8 cellular contexts compared by ENCODE assay signal in genomic region chr10:119650692-119651513, GRCh38. TPM values are rescaled to one million over a fixed set of nuclear protein-coding genes. Genes with fewer than 3 reads are reported as not detected.
DNase-seq lines count a peak whose midpoint lies in the region; ATAC-seq, FAIRE-seq and TF ChIP-seq lines count a peak whose summit lies in the region.

TSS of gene BAG3 (plus strand) at chr10:119651380. CDS start at chr10:119651676, 296 bp downstream.

- peak within 1 kb of the TSS; percentile 89 for H3K9ac ChIP-seq in keratinocyte (ENCODE audit: control insufficient read depth, extremely low read depth, insufficient read depth, low read length)

- peak within 1 kb of the TSS; percentile 79 for H3K27ac ChIP-seq in keratinocyte (ENCODE audit: control insufficient read depth, insufficient read depth, low read length)

- H2AFZ ChIP-seq in keratinocyte (ENCODE audit: control insufficient read depth, low read length) = peak within 1 kb of the TSS; percentile 86

- peak; percentile 37 to 50 for DNase-seq in NCI-H2081 (lab: John Stamatoyannopoulos, UW)
- DNase-seq in NCI-H2081 treated with DMSO at 0.1 percent for 48 hours (lab: John Stamatoyannopoulos, UW) = no peak
- peak; percentile 54 for DNase-seq in NCI-H2196 (lab: John Stamatoyannopoulos, UW; ENCODE audit: unreplicated experiment)
- peak; percentile 73 for DNase-seq in activated CD4-positive, alpha-beta T cell treated with anti-CD3 and anti-CD28 coated beads for 1 hour
- DNase-seq in cerebellar nuclear complex (lab: John Stamatoyannopoulos, UW) = peak; percentile 14 to 51
- DNase-seq in keratinocyte (ENCODE audit: low read depth, low spot score) = no peak
- DNase-seq in stimulated activated CD4-positive, alpha-beta T cell treated with anti-CD3 and anti-CD28 coated beads, Interleukin-12 subunit alpha, Interleukin-12 subunit beta, amount 100 ng/mL, for 48 hours (ENCODE audit: low read depth in 2 of 3, low spot score in 1 of 3) = peak; percentile 59 to 78 (median 67)

- H4K20me1 ChIP-seq in keratinocyte (ENCODE audit: control insufficient read depth, extremely low read depth, insufficient read depth, low read length) = peaks cover 14% of the 10 kb centered on the region

- H3K9me1 ChIP-seq in keratinocyte (ENCODE audit: control insufficient read depth, extremely low read depth, insufficient read depth, low read length) = no peaks in the 10 kb centered on the region

- H3K36me3 ChIP-seq in keratinocyte (ENCODE audit: control insufficient read depth in 2 of 2, extremely low read depth in 1 of 2, insufficient read depth in 2 of 2, low read length in 2 of 2) = peaks cover 2 to 8% of the 10 kb centered on the region in 2 experiments

- peak within 1 kb of the TSS; percentile 73 to 83 (median 80) for H3K4me3 ChIP-seq in keratinocyte (ENCODE audit: control insufficient read depth in 2 of 3, extremely low read depth in 1 of 3, insufficient read depth in 2 of 3, low read depth in 1 of 3, low read length in 3 of 3)

- H3K4me2 ChIP-seq in keratinocyte (ENCODE audit: control insufficient read depth, extremely low read depth, insufficient read depth, low read depth, low read length) = peak within 1 kb of the TSS; percentile 89

- peaks cover 2% of the 10 kb centered on the region for H3K9me3 ChIP-seq in keratinocyte (ENCODE audit: control insufficient read depth, low read depth, low read length)

- TF ChIP-seq CTCF in keratinocyte (optimal IDR thresholded peaks at IDR 0.05 in 1 of 3, IDR thresholded peaks at IDR 0.05 in 1 of 3, conservative IDR thresholded peaks at IDR 0.05 in 1 of 3; ENCODE audit: extremely low read depth in 1 of 3, insufficient read depth in 2 of 3, low read length in 3 of 3) = no peak

- no peaks in the 10 kb centered on the region for H3K27me3 ChIP-seq in keratinocyte (ENCODE audit: control insufficient read depth, extremely low read depth, insufficient read depth, low read length)

- peaks cover 47% of the 10 kb centered on the region for H3K79me2 ChIP-seq in keratinocyte (ENCODE audit: control insufficient read depth, insufficient read depth, low read length)

- dilution Hi-C loops in keratinocyte (cut with MboI; ENCODE audit: extremely low pct_ligation_motif_present, low sequenced_read_pairs) = no loop called here

- no peak for FAIRE-seq in keratinocyte (lab: Jason Lieb, UNC)

- peak; percentile 66 for ATAC-seq in HG02884 (IDR thresholded peaks at IDR 0.05; ENCODE audit: unreplicated experiment)

- H3K4me1 ChIP-seq in keratinocyte (ENCODE audit: control insufficient read depth, extremely low read depth, insufficient read depth, low read length) = peaks cover 23% of the 10 kb centered on the region

RNA-seq across cellular contexts. Expression of gene BAG3, which starts in this region (rescaled TPM):
- polyA plus RNA-seq in keratinocyte = 15.2 to 84.7 TPM (median 26.2 TPM) in 3 replicates
- polyA plus RNA-seq in keratinocyte (2011; ENCODE audit: low read depth) = 419 TPM
- polyA plus RNA-seq in keratinocyte (2011; cell fraction: cytosol; rRNA removed) = 51.0 and 71.3 TPM in 2 replicates
- polyA plus RNA-seq in keratinocyte (2011; cell fraction: nucleus; rRNA removed) = 98.1 and 123 TPM in 2 replicates
- 152 and 176 TPM in 2 replicates for polyA plus RNA-seq in keratinocyte (2012; ENCODE audit: low replicate concordance)
- polyA minus RNA-seq in keratinocyte = 14.0 to 96.2 TPM (median 28.4 TPM) in 3 replicates
- 65.0 TPM for polyA minus RNA-seq in keratinocyte (2011; cell fraction: cytosol; rRNA and poly(A)+ RNA removed)
- polyA minus RNA-seq in keratinocyte (2011; cell fraction: nucleus; rRNA and poly(A)+ RNA removed) = 43.2 and 64.7 TPM in 2 replicates

Comparison
In these comparisons a context has a peak if more than half of its experiments do, and no peak if none do; other contexts are left out.
1. DNase-seq: peak in NCI-H2081 (2 of 2), NCI-H2196 (single experiment), activated CD4-positive, alpha-beta T cell treated with anti-CD3 and anti-CD28 coated beads for 1 hour (single experiment), cerebellar nuclear complex (2 of 2) and stimulated activated CD4-positive, alpha-beta T cell treated with anti-CD3 and anti-CD28 coated beads, Interleukin-12 subunit alpha, Interleukin-12 subunit beta, amount 100 ng/mL, for 48 hours (3 of 3); none in NCI-H2081 treated with DMSO at 0.1 percent for 48 hours (single experiment) and keratinocyte (single experiment).